In genomic region chr4:26342328-26343040, GRCh38 we compare ENCODE assay signal across 8 cellular contexts. TPM values are rescaled to one million over a fixed set of nuclear protein-coding genes. Genes with fewer than 3 reads are reported as not detected.
DNase-seq lines count a peak whose midpoint lies in the region; ATAC-seq and TF ChIP-seq lines count a peak whose summit lies in the region.

No MANE protein-coding gene starts in this region.

- H3K27me3 ChIP-seq in lower lobe of right lung (ENCODE audit: low read depth) = no peaks in the 10 kb centered on the region

- peaks cover 38% of the 10 kb centered on the region for H3K4me1 ChIP-seq in lower lobe of right lung

- peak; percentile 90 for DNase-seq in AG08395 (ENCODE audit: low spot score)
- peak; percentile 65 for DNase-seq in HFF-Myc (ENCODE audit: extremely low read depth, low read depth)
- DNase-seq in astrocyte of the hippocampus (ENCODE audit: low read depth, low spot score) = peak; percentile 88
- no peak for DNase-seq in lower lobe of right lung
- no peak for DNase-seq in HuH-7.5 (ENCODE audit: low spot score)
- DNase-seq in NCI-H345 treated with DMSO at 0.1 percent for 48 hours (lab: John Stamatoyannopoulos, UW; ENCODE audit: unreplicated experiment) = no peak
- DNase-seq in head of caudate nucleus = no peak
- no peak for DNase-seq in GM13976 (ENCODE audit: low spot score)

- TF ChIP-seq CTCF in HFF-Myc (IDR thresholded peaks at IDR 0.05; ENCODE audit: low read depth, low read length, missing control alignments) (no peak), lower lobe of right lung (IDR thresholded peaks at IDR 0.05) (no peak), GM13976 (IDR thresholded peaks at IDR 0.05; ENCODE audit: borderline replicate concordance, control extremely low read depth, extremely low read depth, insufficient read depth, missing control alignments) (no peak)

- H3K27ac ChIP-seq in lower lobe of right lung = no peak overlapping the region

- H3K9me3 ChIP-seq in lower lobe of right lung = no peaks in the 10 kb centered on the region

- H3K36me3 ChIP-seq in lower lobe of right lung = no peaks in the 10 kb centered on the region

- H3K4me3 ChIP-seq in HFF-Myc (replicated peaks; ENCODE audit: low read depth, low read length) (no peak overlapping the region), lower lobe of right lung (no peak overlapping the region)

- ATAC-seq in lower lobe of right lung = peak; percentile 61 to 72

- in situ Hi-C loops in GM13976 (cut with MboI; ENCODE audit: low sequenced_read_pairs, unreplicated experiment) = loop anchor here (25.0 kb wide), 1 partner anchor 670 kb away; no protein-coding TSS in a partner anchor

- intact Hi-C loops in lower lobe of right lung (cut with DNase I) = no loop called here
- intact Hi-C loops in head of caudate nucleus (cut with DNase I) = no loop called here

RNA-seq across cellular contexts. Expression of gene RBPJ, which starts 21.7 kb away (rescaled TPM):
- 118 TPM for total RNA-seq in lower lobe of right lung

Comparison
In these comparisons a context has a peak if more than half of its experiments do, and no peak if none do; other contexts are left out.
1. DNase-seq: peak in AG08395 (single experiment), HFF-Myc (single experiment) and astrocyte of the hippocampus (single experiment); none in lower lobe of right lung (single experiment), HuH-7.5 (single experiment), NCI-H345 treated with DMSO at 0.1 percent for 48 hours (single experiment), head of caudate nucleus (0 of 42) and GM13976 (single experiment).